In the genomic region with DNA sequence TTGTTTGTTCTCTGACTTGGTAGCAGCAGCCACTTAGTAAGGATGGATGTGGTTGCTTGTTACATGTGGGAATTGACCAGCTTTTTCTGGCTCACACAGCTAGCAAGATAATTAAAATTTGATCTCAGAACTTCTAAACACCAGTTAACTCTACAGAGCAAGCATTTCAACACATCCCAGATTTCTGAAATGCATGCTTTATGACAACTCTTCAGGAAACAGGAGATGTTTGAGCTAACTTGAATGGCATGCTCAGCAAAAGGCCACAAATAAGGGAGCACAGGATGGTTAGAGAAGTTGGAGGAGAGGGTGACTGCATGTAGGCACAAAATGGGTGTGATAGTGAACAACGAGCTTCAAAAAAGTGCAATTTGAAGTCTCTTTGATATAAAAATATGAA, we compare ENCODE assay signal across 19 cellular contexts.
"Had no signal": no experiment of that assay in that cellular context is flagged by ENCODE, and none has a peak within 500 bp of the region (broad histone marks: within the 10 kb centered on the region; RNA-seq: fewer than 3 reads in every experiment).

No MANE protein-coding gene starts in this region.

- H3K27ac ChIP-seq: colonic mucosa, gastrocnemius medialis, stomach, thoracic aorta, transverse colon had no signal

- FAIRE-seq: small intestine had no signal

- H3K36me3 ChIP-seq: colonic mucosa, gastrocnemius medialis, stomach, thoracic aorta, transverse colon had no signal

- H3K4me3 Mint-ChIP-seq: natural killer cell, neural crest cell had no signal

- H3K4me1 ChIP-seq: colonic mucosa, gastrocnemius medialis, stomach, transverse colon had no signal

- H3K27ac Mint-ChIP-seq: natural killer cell had no signal

- H3K4me3 ChIP-seq: colonic mucosa, gastrocnemius medialis, mucosa of descending colon, stomach, thoracic aorta, transverse colon had no signal

- H3K9me3 ChIP-seq: colonic mucosa, gastrocnemius medialis, mucosa of descending colon, thoracic aorta, transverse colon had no signal

- DNase-seq: cerebellar nuclear complex; colonic mucosa; dermis blood vessel endothelial cell; erythroblast; gastrocnemius medialis; glutamatergic neuron; kidney glomerular epithelial cell; mucosa of descending colon; natural killer cell; posterior cingulate gyrus; small intestine; stimulated activated CD4-positive, alpha-beta T cell treated with anti-CD3 and anti-CD28 coated beads, Interleukin-12 subunit alpha, Interleukin-12 subunit beta, amount 100 ng/mL, for 4 hours; stimulated activated naive CD4-positive, alpha-beta T cell; stomach; substantia nigra; transverse colon had no signal

- H3K27me3 ChIP-seq: colonic mucosa, gastrocnemius medialis, stomach, transverse colon had no signal

- H3K4me1 Mint-ChIP-seq: natural killer cell, neural crest cell had no signal

- ATAC-seq: gastrocnemius medialis, mucosa of descending colon, natural killer cell, sciatic nerve had no signal
